Comparison of ENCODE assay signal across 10 cellular contexts in genomic region chr10:17022399-17022798, GRCh38.
DNase-seq lines count a peak whose midpoint lies in the region; ATAC-seq and TF ChIP-seq lines count a peak whose summit lies in the region.
"Had no signal": no experiment of that assay in that cellular context is flagged by ENCODE, and none has a peak within 500 bp of the region (broad histone marks: within the 10 kb centered on the region; RNA-seq: fewer than 3 reads in every experiment).

No MANE protein-coding gene starts in this region.

- no peaks in the 10 kb centered on the region for H3K9me2 ChIP-seq in Loucy (replicated peaks; ENCODE audit: low read depth, low read length)

- no peaks in the 10 kb centered on the region for H3K27me3 ChIP-seq in CD4-positive, CD25-positive, alpha-beta regulatory T cell (ENCODE audit: control insufficient read depth, insufficient read depth, low read length)
- H3K27me3 ChIP-seq in Loucy (ENCODE audit: insufficient read depth, low read length, poor library complexity, severe bottlenecking) (no peaks in the 10 kb centered on the region), ectodermal cell (ENCODE audit: control insufficient read depth, insufficient read depth, low read length, poor library complexity, severe bottlenecking) (no peaks in the 10 kb centered on the region), esophagus squamous epithelium (no peaks in the 10 kb centered on the region)

- H3F3A ChIP-seq in Loucy (ENCODE audit: low read depth), result peaks cover 14% of the 10 kb centered on the region

- no peak for ATAC-seq in CD4-positive, CD25-positive, alpha-beta regulatory T cell (ENCODE audit: low read depth in 2 of 2)
- ATAC-seq: mucosa of descending colon had no signal

- peaks cover 19 to 59% (median 36%) of the 10 kb centered on the region in 4 donors for H3K4me1 Mint-ChIP-seq in CD4-positive, CD25-positive, alpha-beta regulatory T cell
- peaks cover 30% of the 10 kb centered on the region for H3K4me1 Mint-ChIP-seq in nephron

- peak overlapping the region in 1 of 4 donors; percentile 44 for H3K4me3 Mint-ChIP-seq in CD4-positive, CD25-positive, alpha-beta regulatory T cell
- H3K4me3 Mint-ChIP-seq in nephron, result no peak overlapping the region

- peak overlapping the region; percentile 88 for H3K4me2 ChIP-seq in Loucy (ENCODE audit: low read depth, low read length, poor library complexity, severe bottlenecking)

- no peak overlapping the region for H3K9ac ChIP-seq in Loucy (ENCODE audit: low read depth, low read length, poor library complexity, severe bottlenecking)

- peak overlapping the region in 2 of 3 donors; percentile 87 to 91 for H3K27ac Mint-ChIP-seq in CD4-positive, CD25-positive, alpha-beta regulatory T cell
- H3K27ac Mint-ChIP-seq in nephron, result peak overlapping the region; percentile 66 to 71 (median 67)

- intact Hi-C loops in esophagus squamous epithelium (cut with DNase I), result no loop called here

- no peaks in the 10 kb centered on the region for H3K9me3 ChIP-seq in CD4-positive, CD25-positive, alpha-beta regulatory T cell (ENCODE audit: control insufficient read depth in 2 of 2, low read length in 2 of 2)
- no peaks in the 10 kb centered on the region for H3K9me3 ChIP-seq in Loucy (ENCODE audit: insufficient read depth, low read depth, low read length)
- no peaks in the 10 kb centered on the region for H3K9me3 ChIP-seq in ectodermal cell (ENCODE audit: control insufficient read depth, low read length)
- H3K9me3 ChIP-seq in esophagus squamous epithelium, result no peaks in the 10 kb centered on the region
- H3K9me3 ChIP-seq: mucosa of descending colon had no signal

- no peak for DNase-seq in CD4-positive, CD25-positive, alpha-beta regulatory T cell
- DNase-seq in SHP77 (lab: John Stamatoyannopoulos, UW) (no peak), DMS 273 (lab: John Stamatoyannopoulos, UW; ENCODE audit: unreplicated experiment) (no peak), COLO668 (lab: John Stamatoyannopoulos, UW; ENCODE audit: unreplicated experiment) (no peak), esophagus squamous epithelium (lab: John Stamatoyannopoulos, UW) (no peak)
- DNase-seq: mucosa of descending colon, NCI-H1048 had no signal

- no peaks in the 10 kb centered on the region for H3K27me3 Mint-ChIP-seq in CD4-positive, CD25-positive, alpha-beta regulatory T cell
- peaks cover 3% of the 10 kb centered on the region for H3K27me3 Mint-ChIP-seq in nephron (ENCODE audit: low read depth)

- H3K4me3 ChIP-seq in CD4-positive, CD25-positive, alpha-beta regulatory T cell (ENCODE audit: low read depth, low read length), result no peak overlapping the region
- no peak overlapping the region for H3K4me3 ChIP-seq in Loucy (ENCODE audit: low read length, poor library complexity, severe bottlenecking)
- no peak overlapping the region for H3K4me3 ChIP-seq in ectodermal cell (ENCODE audit: insufficient read depth, low read depth, low read length)
- H3K4me3 ChIP-seq in esophagus squamous epithelium, result no peak overlapping the region
- H3K4me3 ChIP-seq: mucosa of descending colon had no signal

- peaks cover 46% of the 10 kb centered on the region for H3K4me1 ChIP-seq in CD4-positive, CD25-positive, alpha-beta regulatory T cell (ENCODE audit: control insufficient read depth, insufficient read depth, low read length, poor library complexity, severe bottlenecking)
- H3K4me1 ChIP-seq in Loucy (ENCODE audit: insufficient read depth, low read length, poor library complexity, severe bottlenecking) (peaks cover 48% of the 10 kb centered on the region), ectodermal cell (ENCODE audit: control insufficient read depth, insufficient read depth, low read length) (peaks cover 34% of the 10 kb centered on the region), esophagus squamous epithelium (peaks cover 0 to 49% (median 26%) of the 10 kb centered on the region in 3 donors)

- H2AFZ ChIP-seq in Loucy (ENCODE audit: low read length), result no peak overlapping the region

- H3K79me2 ChIP-seq in Loucy (ENCODE audit: insufficient read depth, low read length), result no peaks in the 10 kb centered on the region

- 3 to 6% methylated on average over 6 of the region's 7 CpGs for WGBS in ectodermal cell, 2 experiments
- WGBS in esophagus squamous epithelium, 2 donors, result 62 to 85% methylated on average over 7 of the region's 7 CpGs

- peaks cover 11% of the 10 kb centered on the region for H3K36me3 Mint-ChIP-seq in CD4-positive, CD25-positive, alpha-beta regulatory T cell
- H3K36me3 Mint-ChIP-seq in nephron (ENCODE audit: low read depth), result peaks cover 11% of the 10 kb centered on the region

- H3K27ac ChIP-seq in CD4-positive, CD25-positive, alpha-beta regulatory T cell (ENCODE audit: insufficient read depth, low read length, poor library complexity, severe bottlenecking), result peak overlapping the region; percentile 92
- H3K27ac ChIP-seq in ectodermal cell (ENCODE audit: insufficient read depth, low read depth, low read length, poor library complexity, severe bottlenecking) (peak overlapping the region; percentile 27), esophagus squamous epithelium (peak overlapping the region in 1 of 4 donors; percentile 41)

- peaks cover 0 to 3% (median 0%) of the 10 kb centered on the region in 7 donors for H3K9me3 Mint-ChIP-seq in CD4-positive, CD25-positive, alpha-beta regulatory T cell
- H3K9me3 Mint-ChIP-seq in nephron, result peaks cover 12% of the 10 kb centered on the region

- no peak for TF ChIP-seq POLR2A in esophagus squamous epithelium (IDR thresholded peaks at IDR 0.05)

- no peaks in the 10 kb centered on the region for H3K36me3 ChIP-seq in CD4-positive, CD25-positive, alpha-beta regulatory T cell (ENCODE audit: control insufficient read depth, insufficient read depth, low read length)
- H3K36me3 ChIP-seq in Loucy (ENCODE audit: insufficient read depth, low read length), result no peaks in the 10 kb centered on the region
- no peaks in the 10 kb centered on the region for H3K36me3 ChIP-seq in ectodermal cell (ENCODE audit: control insufficient read depth, insufficient read depth, low read length)
- no peaks in the 10 kb centered on the region for H3K36me3 ChIP-seq in esophagus squamous epithelium

- TF ChIP-seq CTCF in Loucy (conservative IDR thresholded peaks at IDR 0.05; ENCODE audit: low read length) (no peak), nephron (IDR thresholded peaks at IDR 0.05; ENCODE audit: unreplicated experiment in 3 of 3) (no peak), esophagus squamous epithelium (IDR thresholded peaks at IDR 0.05) (no peak)

- H4K20me1 ChIP-seq in Loucy (ENCODE audit: insufficient read depth, low read length, poor library complexity, severe bottlenecking), result no peaks in the 10 kb centered on the region
